In the genomic region with DNA sequence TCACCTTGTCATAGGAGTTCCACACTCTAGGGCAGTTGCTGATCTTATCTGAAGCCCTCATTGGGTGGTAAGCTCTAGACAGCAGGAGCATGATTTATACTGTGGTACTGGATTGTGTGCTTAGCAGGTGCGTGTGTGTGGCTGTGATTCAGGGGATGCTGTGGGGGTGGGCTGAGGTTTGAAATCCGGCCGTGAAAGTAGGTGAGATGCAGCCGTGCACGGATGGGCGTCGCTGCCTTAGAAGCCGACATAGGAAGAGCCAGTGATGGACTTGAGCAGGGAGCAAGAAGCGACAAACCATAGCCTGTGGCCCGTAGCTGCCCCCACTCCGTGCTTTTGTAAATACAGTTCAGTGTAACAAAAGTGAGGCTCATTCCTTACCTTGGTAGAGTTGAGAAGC, we compare ENCODE assay signal across 17 cellular contexts.
"Had no signal": no experiment of that assay in that cellular context is flagged by ENCODE, and none has a peak within 500 bp of the region (broad histone marks: within the 10 kb centered on the region; RNA-seq: fewer than 3 reads in every experiment).

No MANE protein-coding gene starts in this region.

- H3K4me1 ChIP-seq: heart right ventricle, left ventricle myocardium inferior, stomach, suprapubic skin, transverse colon had no signal

- H3K9me3 Mint-ChIP-seq: activated naive CD8-positive, alpha-beta T cell treated with anti-CD3 and anti-CD28 coated beads for 36 hours; natural killer cell treated with Interleukin-12 subunit alpha and Interleukin-12 subunit beta and Interleukin-15 and Interleukin-18, amount 100 ng/mL, for 72 hours; stimulated activated memory B cell treated with anti-CD40 and anti-IgM and Interleukin-4, amounts not matched to agents 10 μg/mL and 1 μg/mL and 100 μg/mL, for 72 hours had no signal

- H3K36me3 Mint-ChIP-seq: activated naive CD8-positive, alpha-beta T cell treated with anti-CD3 and anti-CD28 coated beads for 36 hours; natural killer cell treated with Interleukin-12 subunit alpha and Interleukin-12 subunit beta and Interleukin-15 and Interleukin-18, amount 100 ng/mL, for 72 hours; stimulated activated memory B cell treated with anti-CD40 and anti-IgM and Interleukin-4, amounts not matched to agents 10 μg/mL and 1 μg/mL and 100 μg/mL, for 72 hours had no signal

- H3K4me3 ChIP-seq: heart right ventricle, left ventricle myocardium inferior, right lobe of liver, skin epidermis, stomach, suprapubic skin, transverse colon had no signal

- H3K27me3 Mint-ChIP-seq: activated naive CD8-positive, alpha-beta T cell treated with anti-CD3 and anti-CD28 coated beads for 36 hours; stimulated activated memory B cell treated with anti-CD40 and anti-IgM and Interleukin-4, amounts not matched to agents 10 μg/mL and 1 μg/mL and 100 μg/mL, for 72 hours had no signal

- H3K27ac Mint-ChIP-seq: activated naive CD8-positive, alpha-beta T cell treated with anti-CD3 and anti-CD28 coated beads for 36 hours; natural killer cell treated with Interleukin-12 subunit alpha and Interleukin-12 subunit beta and Interleukin-15 and Interleukin-18, amount 100 ng/mL, for 72 hours; stimulated activated memory B cell treated with anti-CD40 and anti-IgM and Interleukin-4, amounts not matched to agents 10 μg/mL and 1 μg/mL and 100 μg/mL, for 72 hours had no signal

- DNase-seq: activated naive CD8-positive, alpha-beta T cell treated with anti-CD3 and anti-CD28 coated beads for 36 hours; activated T-cell treated with anti-CD3 and anti-CD28 coated beads, Interleukin-2, amount 50 U/mL, for 1 hour; foreskin fibroblast; heart right ventricle; left ventricle myocardium inferior; right lobe of liver; stimulated activated CD4-positive, alpha-beta T cell treated with anti-CD3 and anti-CD28 coated beads, Interleukin-2, amount 100 ng/mL, for 24 hours; stomach; T-helper 1 cell; T-helper 9 cell; transverse colon had no signal

- H3K27ac ChIP-seq: heart right ventricle, left ventricle myocardium inferior, right lobe of liver, skin epidermis, stomach, suprapubic skin, transverse colon had no signal

- H3K27me3 ChIP-seq: heart right ventricle, right lobe of liver, stomach, suprapubic skin, transverse colon had no signal

- H3K36me3 ChIP-seq: suprapubic skin had no signal

- H3K4me3 Mint-ChIP-seq: activated naive CD8-positive, alpha-beta T cell treated with anti-CD3 and anti-CD28 coated beads for 36 hours; natural killer cell treated with Interleukin-12 subunit alpha and Interleukin-12 subunit beta and Interleukin-15 and Interleukin-18, amount 100 ng/mL, for 72 hours; stimulated activated memory B cell treated with anti-CD40 and anti-IgM and Interleukin-4, amounts not matched to agents 10 μg/mL and 1 μg/mL and 100 μg/mL, for 72 hours had no signal

- ATAC-seq: heart right ventricle; natural killer cell treated with Interleukin-12 subunit alpha and Interleukin-12 subunit beta and Interleukin-15 and Interleukin-18, amount 100 ng/mL, for 72 hours; right lobe of liver; stimulated activated memory B cell treated with anti-CD40 and anti-IgM and Interleukin-4, amounts not matched to agents 10 μg/mL and 1 μg/mL and 100 μg/mL, for 72 hours had no signal

- FAIRE-seq: astrocyte, endometrium had no signal

- H3K9me3 ChIP-seq: heart right ventricle, left ventricle myocardium inferior, right lobe of liver, stomach, suprapubic skin, transverse colon had no signal
